In the genomic region with DNA sequence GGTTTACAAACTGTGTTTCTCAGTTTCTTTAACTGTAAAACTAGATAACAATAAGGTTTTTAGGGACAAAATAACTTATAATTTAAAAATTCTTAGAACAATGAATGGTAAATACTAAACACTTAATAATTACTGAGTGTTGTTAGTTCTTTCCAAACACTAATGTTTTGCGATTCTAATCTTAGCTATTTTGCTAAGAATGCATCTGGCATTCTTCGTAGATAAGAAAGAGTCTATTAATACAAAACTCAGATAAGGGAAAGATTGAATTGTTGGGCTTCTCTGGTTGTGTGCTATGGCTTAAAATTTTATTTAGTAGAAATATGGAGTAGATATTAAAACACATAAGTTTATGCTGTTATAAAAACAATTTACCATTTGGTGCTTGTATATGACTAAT, we compare ENCODE assay signal across 29 cellular contexts. TPM values are rescaled to one million over a fixed set of nuclear protein-coding genes. Genes with fewer than 3 reads are reported as not detected.
"Had no signal": no experiment of that assay in that cellular context is flagged by ENCODE, and none has a peak within 500 bp of the region (broad histone marks: within the 10 kb centered on the region; RNA-seq: fewer than 3 reads in every experiment).

No MANE protein-coding gene starts in this region.

- H3K4me3 ChIP-seq: colonic mucosa, dorsolateral prefrontal cortex, lung, pancreas, prostate gland, sigmoid colon, stomach, transverse colon had no signal

- H3K27me3 ChIP-seq: colonic mucosa, pancreas, sigmoid colon, stomach, transverse colon had no signal

- H3K4me1 ChIP-seq: colonic mucosa, pancreas, prostate gland, sigmoid colon, stomach, transverse colon had no signal

- H3K9me3 ChIP-seq: colonic mucosa, pancreas, prostate gland, sigmoid colon, stomach, transverse colon had no signal

- DNase-seq: activated CD4-positive, alpha-beta T cell treated with anti-CD3 and anti-CD28 coated beads, Interleukin-2, amount 50 U/mL, for 1 hour; activated CD4-positive, CD25-positive, alpha-beta regulatory T cell treated with anti-CD3 and anti-CD28 coated beads, Interleukin-2, amount 50 U/mL, for 72 hours; activated CD8-positive, alpha-beta T cell treated with anti-CD3 and anti-CD28 coated beads for 36 hours; activated gamma-delta T cell treated with Interleukin-2 at 50 U/mL for 16 hours; activated naive CD8-positive, alpha-beta T cell treated with anti-CD3 and anti-CD28 coated beads, Interleukin-2, amount 50 U/mL, for 24 hours; activated T-cell treated with anti-CD3 and anti-CD28 coated beads, Interleukin-2, amount 50 U/mL, for 4 hours; colonic mucosa; dorsolateral prefrontal cortex; effector memory CD4-positive, alpha-beta T cell; erythroblast; foreskin fibroblast; head of caudate nucleus; naive thymus-derived CD4-positive, alpha-beta T cell; pancreas; sigmoid colon; stimulated activated CD4-positive, alpha-beta T cell treated with anti-CD3 and anti-CD28 coated beads, Interleukin-15, amount 100 ng/mL, for 24 hours; stimulated activated CD4-positive, alpha-beta T cell treated with anti-CD3 and anti-CD28 coated beads, Interleukin-2, amount 100 ng/mL, for 24 hours; stimulated activated naive B cell treated with anti-CD40 and anti-IgM and Interleukin-4, amounts not matched to agents 10 μg/mL and 1 μg/mL and 100 μg/mL, for 72 hours; stomach; T-helper 2 cell; transverse colon had no signal

- FAIRE-seq: bronchial epithelial cell, pancreas, urothelium cell line had no signal

- H3K27ac ChIP-seq: colonic mucosa, dorsolateral prefrontal cortex, pancreas, prostate gland, sigmoid colon, stomach, transverse colon had no signal

- H3K36me3 ChIP-seq: colonic mucosa, pancreas, prostate gland, sigmoid colon, stomach, transverse colon had no signal

RNA-seq across cellular contexts. Expression of gene TMEM229A, which starts 45.4 kb away (rescaled TPM):
- total RNA-seq: activated CD8-positive, alpha-beta T cell treated with anti-CD3 and anti-CD28 coated beads for 36 hours; activated T-cell treated with anti-CD3 and anti-CD28 coated beads, Interleukin-2, amount 50 U/mL, for 4 hours; activated T-helper 17 cell treated with anti-CD3 and anti-CD28 coated beads, Interleukin-2, amount 50 U/mL, for 72 hours; bronchial epithelial cell; colonic mucosa; kidney epithelial cell; left lobe of liver; mesenteric fat pad; naive thymus-derived CD4-positive, alpha-beta T cell had no signal
- polyA plus RNA-seq: lung; naive thymus-derived CD4-positive, alpha-beta T cell had no signal
